In genomic region chr5:141135030-141135717, GRCh38 we compare ENCODE assay signal across 3 cellular contexts.
TF ChIP-seq lines count a peak whose summit lies in the region.

Gene PCDHB5, plus strand, starts transcription at chr5:141135206. Its CDS starts 229 bp downstream, at chr5:141135435.

TF ChIP-seq in SK-N-SH, 30 proteins besides CTCF, POLR2A, EP300 and RAD21 (continued from another document):
- TF ChIP-seq ZBTB33 (IDR thresholded peaks at IDR 0.05; ENCODE audit: borderline replicate concordance, low read depth) (no peak), NFIC (IDR thresholded peaks at IDR 0.05; ENCODE audit: borderline replicate concordance) (no peak), GATA2 (CRISPR knock-in tag; IDR thresholded peaks at IDR 0.05) (no peak), RFX5 (IDR thresholded peaks at IDR 0.05; ENCODE audit: low read length) (no peak), POLR2AphosphoS5 (IDR thresholded peaks at IDR 0.05; ENCODE audit: low read depth, low read length) (no peak), RXRA (IDR thresholded peaks at IDR 0.05; ENCODE audit: borderline replicate concordance, low read depth) (no peak), SIN3A (IDR thresholded peaks at IDR 0.05; ENCODE audit: borderline replicate concordance, low read depth, low read length) (no peak), GABPA (IDR thresholded peaks at IDR 0.05; ENCODE audit: low read depth) (no peak), REST (IDR thresholded peaks at IDR 0.05; ENCODE audit: low read depth, low read length) (no peak), YY1 (IDR thresholded peaks at IDR 0.05; ENCODE audit: low read depth) (no peak), SMC3 (IDR thresholded peaks at IDR 0.05; ENCODE audit: low read depth, low read length) (no peak), PBX3 (IDR thresholded peaks at IDR 0.05) (no peak)
TF ChIP-seq in SK-N-SH: peak in this region for 0.

TF ChIP-seq in SK-N-SH treated with all-trans-retinoic acid at 6 μM for 48 hours, 23 proteins besides CTCF, POLR2A, EP300 and RAD21 (continued from another document):
- TF ChIP-seq CREB5 (CRISPR knock-in tag; IDR thresholded peaks at IDR 0.05; ENCODE audit: low read depth) (no peak), ZFP30 (CRISPR knock-in tag; IDR thresholded peaks at IDR 0.05) (no peak), ZC3H10 (CRISPR knock-in tag; IDR thresholded peaks at IDR 0.05) (no peak)

TF ChIP-seq in H1, 55 proteins besides CTCF, POLR2A, EP300 and RAD21 (continued from another document):
- TF ChIP-seq E2F6 (IDR thresholded peaks at IDR 0.05) (no peak), CREB1 (IDR thresholded peaks at IDR 0.05) (0 out of 2 replicates have a peak, but pooled peaks have one; percentile 7), JUND (IDR thresholded peaks at IDR 0.05; ENCODE audit: low read length) (no peak), MAFK (IDR thresholded peaks at IDR 0.05; ENCODE audit: low read depth, low read length) (0 out of 2 replicates have a peak, but pooled peaks have one; percentile 8), EZH2 (IDR thresholded peaks at IDR 0.05; ENCODE audit: low read depth, low read length, severe bottlenecking) (no peak), NANOG (IDR thresholded peaks at IDR 0.05; ENCODE audit: insufficient read depth, low read depth, low read length, poor library complexity, severe bottlenecking) (no peak), ASH2L (IDR thresholded peaks at IDR 0.05; ENCODE audit: low read length) (peak; percentile 33), CBX5 (IDR thresholded peaks at IDR 0.05; ENCODE audit: low read depth, low read length) (no peak), TAF1 (IDR thresholded peaks at IDR 0.05; ENCODE audit: low read depth, low read length) (peak; percentile 45; the same call in 1 of the 2 replicates), SP4 (IDR thresholded peaks at IDR 0.05; ENCODE audit: low read length) (no peak), CBX8 (IDR thresholded peaks at IDR 0.05; ENCODE audit: borderline replicate concordance, low read depth, low read length) (no peak), HDAC2 (IDR thresholded peaks at IDR 0.05; ENCODE audit: borderline replicate concordance in 1 of 2, low read depth in 2 of 2, low read length in 2 of 2) (no peak), BACH1 (IDR thresholded peaks at IDR 0.05; ENCODE audit: low read length) (0 out of 2 replicates have a peak, but pooled peaks have one; percentile 33), POLR2AphosphoS5 (IDR thresholded peaks at IDR 0.05; ENCODE audit: low read depth, low read length) (0 out of 2 replicates have a peak, but pooled peaks have one; percentile 35)
